Comparison of ENCODE assay signal across 1 cellular context in the genomic region with DNA sequence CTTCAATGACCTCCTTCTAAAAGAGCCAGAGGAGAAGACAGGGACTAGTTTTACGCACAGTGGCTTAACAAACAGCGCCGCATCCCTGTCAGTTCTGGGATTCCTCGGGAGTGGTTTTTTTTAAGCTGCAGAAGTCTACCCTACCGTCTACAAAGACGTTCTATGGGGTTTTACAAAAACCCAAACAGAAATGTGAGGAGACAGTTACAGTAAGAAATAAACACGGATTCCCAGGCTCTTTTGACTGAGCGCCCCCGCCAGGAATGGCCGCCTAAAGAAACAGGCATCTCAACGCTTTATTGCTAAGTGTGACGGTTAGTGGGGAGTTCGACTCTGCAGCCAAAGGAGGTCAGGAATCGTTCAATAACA.
TF ChIP-seq lines count a peak whose summit lies in the region.

No MANE protein-coding gene starts in this region.

TF ChIP-seq in GM12878, 131 proteins besides CTCF, POLR2A, EP300 and RAD21:
- TF ChIP-seq ZBED1 (IDR thresholded peaks at IDR 0.05; ENCODE audit: borderline replicate concordance), result peak; percentile 8; the same call in 1 of the 2 replicates
- TF ChIP-seq HDAC6 (IDR thresholded peaks at IDR 0.05; ENCODE audit: unreplicated experiment), result no peak
- no peak for TF ChIP-seq ZNF274 (IDR thresholded peaks at IDR 0.05; ENCODE audit: insufficient read depth, insufficient read length)
- no peak for TF ChIP-seq HDGF (IDR thresholded peaks at IDR 0.05)
- TF ChIP-seq MEF2A (IDR thresholded peaks at IDR 0.05; ENCODE audit: insufficient read depth, low read depth, low read length), result no peak
- peak; percentile 23; the same call in 1 of the 2 replicates for TF ChIP-seq SMC3 (IDR thresholded peaks at IDR 0.05; ENCODE audit: borderline replicate concordance, low read length)
- TF ChIP-seq RELA (IDR thresholded peaks at IDR 0.05; ENCODE audit: borderline replicate concordance, partially characterized antibody), result no peak
- TF ChIP-seq, protein P1, sequence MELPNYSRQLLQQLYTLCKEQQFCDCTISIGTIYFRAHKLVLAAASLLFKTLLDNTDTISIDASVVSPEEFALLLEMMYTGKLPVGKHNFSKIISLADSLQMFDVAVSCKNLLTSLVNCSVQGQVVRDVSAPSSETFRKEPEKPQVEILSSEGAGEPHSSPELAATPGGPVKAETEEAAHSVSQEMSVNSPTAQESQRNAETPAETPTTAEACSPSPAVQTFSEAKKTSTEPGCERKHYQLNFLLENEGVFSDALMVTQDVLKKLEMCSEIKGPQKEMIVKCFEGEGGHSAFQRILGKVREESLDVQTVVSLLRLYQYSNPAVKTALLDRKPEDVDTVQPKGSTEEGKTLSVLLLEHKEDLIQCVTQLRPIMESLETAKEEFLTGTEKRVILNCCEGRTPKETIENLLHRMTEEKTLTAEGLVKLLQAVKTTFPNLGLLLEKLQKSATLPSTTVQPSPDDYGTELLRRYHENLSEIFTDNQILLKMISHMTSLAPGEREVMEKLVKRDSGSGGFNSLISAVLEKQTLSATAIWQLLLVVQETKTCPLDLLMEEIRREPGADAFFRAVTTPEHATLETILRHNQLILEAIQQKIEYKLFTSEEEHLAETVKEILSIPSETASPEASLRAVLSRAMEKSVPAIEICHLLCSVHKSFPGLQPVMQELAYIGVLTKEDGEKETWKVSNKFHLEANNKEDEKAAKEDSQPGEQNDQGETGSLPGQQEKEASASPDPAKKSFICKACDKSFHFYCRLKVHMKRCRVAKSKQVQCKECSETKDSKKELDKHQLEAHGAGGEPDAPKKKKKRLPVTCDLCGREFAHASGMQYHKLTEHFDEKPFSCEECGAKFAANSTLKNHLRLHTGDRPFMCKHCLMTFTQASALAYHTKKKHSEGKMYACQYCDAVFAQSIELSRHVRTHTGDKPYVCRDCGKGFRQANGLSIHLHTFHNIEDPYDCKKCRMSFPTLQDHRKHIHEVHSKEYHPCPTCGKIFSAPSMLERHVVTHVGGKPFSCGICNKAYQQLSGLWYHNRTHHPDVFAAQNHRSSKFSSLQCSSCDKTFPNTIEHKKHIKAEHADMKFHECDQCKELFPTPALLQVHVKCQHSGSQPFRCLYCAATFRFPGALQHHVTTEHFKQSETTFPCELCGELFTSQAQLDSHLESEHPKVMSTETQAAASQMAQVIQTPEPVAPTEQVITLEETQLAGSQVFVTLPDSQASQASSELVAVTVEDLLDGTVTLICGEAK (IDR thresholded peaks at IDR 0.05; ENCODE audit: borderline replicate concordance), result no peak
- TF ChIP-seq ZNF384 (IDR thresholded peaks at IDR 0.05; ENCODE audit: borderline replicate concordance, low read depth, low read length), result 0 out of 2 replicates have a peak, but pooled peaks have one; percentile 16
- TF ChIP-seq HSF1 (IDR thresholded peaks at IDR 0.05; ENCODE audit: low read depth, low read length), result no peak
